Comparison of ENCODE assay signal across 2 cellular contexts in genomic region chr10:58384095-58384494, GRCh38.
TF ChIP-seq lines count a peak whose summit lies in the region.

No MANE protein-coding gene starts in this region.

TF ChIP-seq in GM12891, 5 proteins besides CTCF, POLR2A, EP300 and RAD21 (continued from another document):
- TF ChIP-seq POLR2AphosphoS5 (IDR thresholded peaks at IDR 0.05; ENCODE audit: low read depth, low read length) = no peak

TF ChIP-seq in GM12878, 131 proteins besides CTCF, POLR2A, EP300 and RAD21 (continues in another document):
- TF ChIP-seq TCF12 (IDR thresholded peaks at IDR 0.05; ENCODE audit: low read depth, low read length) (no peak), MEF2A (IDR thresholded peaks at IDR 0.05; ENCODE audit: insufficient read depth, low read depth, low read length) (0 out of 2 replicates have a peak, but pooled peaks have one; percentile 6), BHLHE40 (IDR thresholded peaks at IDR 0.05; ENCODE audit: borderline replicate concordance in 1 of 2, low read depth in 2 of 2, low read length in 1 of 2) (no peak), HDGF (IDR thresholded peaks at IDR 0.05) (no peak), ZBTB4 (CRISPR knock-in tag; IDR thresholded peaks at IDR 0.05) (no peak), ZNF24 (IDR thresholded peaks at IDR 0.05) (no peak), GABPA (IDR thresholded peaks at IDR 0.05; ENCODE audit: low read depth) (0 out of 2 replicates have a peak, but pooled peaks have one; percentile 17), RELB (IDR thresholded peaks at IDR 0.05; ENCODE audit: low read depth) (peak; percentile 84), CHD4 (IDR thresholded peaks at IDR 0.05) (no peak), CREB1 (IDR thresholded peaks at IDR 0.05; ENCODE audit: low read depth) (no peak), ZNF207 (IDR thresholded peaks at IDR 0.05; ENCODE audit: borderline replicate concordance) (no peak), FOXM1 (IDR thresholded peaks at IDR 0.05; ENCODE audit: low read depth, low read length) (peak; percentile 64; the same call in 1 of the 2 replicates), DPF2 (IDR thresholded peaks at IDR 0.05) (peak; percentile 57), PML (IDR thresholded peaks at IDR 0.05; ENCODE audit: low read length) (no peak), E4F1 (IDR thresholded peaks at IDR 0.05; ENCODE audit: borderline replicate concordance, partially characterized antibody) (no peak), ZNF217 (IDR thresholded peaks at IDR 0.05) (peak; percentile 30; the same call in 1 of the 2 replicates), CUX1 (IDR thresholded peaks at IDR 0.05; ENCODE audit: insufficient replicate concordance, low read depth, low read length) (no peak), SKIL (IDR thresholded peaks at IDR 0.05; ENCODE audit: low read depth, poor library complexity, severe bottlenecking) (peak; percentile 37), SP1 (IDR thresholded peaks at IDR 0.05; ENCODE audit: low read depth, low read length) (peak; percentile 9), ZNF274 (IDR thresholded peaks at IDR 0.05; ENCODE audit: insufficient read depth, insufficient read length) (no peak), PRDM15 (CRISPR knock-in tag; IDR thresholded peaks at IDR 0.05) (no peak), CBFB (IDR thresholded peaks at IDR 0.05; ENCODE audit: low read depth) (peak; percentile 30; the same call in 1 of the 2 replicates)
- TF ChIP-seq, protein P1, sequence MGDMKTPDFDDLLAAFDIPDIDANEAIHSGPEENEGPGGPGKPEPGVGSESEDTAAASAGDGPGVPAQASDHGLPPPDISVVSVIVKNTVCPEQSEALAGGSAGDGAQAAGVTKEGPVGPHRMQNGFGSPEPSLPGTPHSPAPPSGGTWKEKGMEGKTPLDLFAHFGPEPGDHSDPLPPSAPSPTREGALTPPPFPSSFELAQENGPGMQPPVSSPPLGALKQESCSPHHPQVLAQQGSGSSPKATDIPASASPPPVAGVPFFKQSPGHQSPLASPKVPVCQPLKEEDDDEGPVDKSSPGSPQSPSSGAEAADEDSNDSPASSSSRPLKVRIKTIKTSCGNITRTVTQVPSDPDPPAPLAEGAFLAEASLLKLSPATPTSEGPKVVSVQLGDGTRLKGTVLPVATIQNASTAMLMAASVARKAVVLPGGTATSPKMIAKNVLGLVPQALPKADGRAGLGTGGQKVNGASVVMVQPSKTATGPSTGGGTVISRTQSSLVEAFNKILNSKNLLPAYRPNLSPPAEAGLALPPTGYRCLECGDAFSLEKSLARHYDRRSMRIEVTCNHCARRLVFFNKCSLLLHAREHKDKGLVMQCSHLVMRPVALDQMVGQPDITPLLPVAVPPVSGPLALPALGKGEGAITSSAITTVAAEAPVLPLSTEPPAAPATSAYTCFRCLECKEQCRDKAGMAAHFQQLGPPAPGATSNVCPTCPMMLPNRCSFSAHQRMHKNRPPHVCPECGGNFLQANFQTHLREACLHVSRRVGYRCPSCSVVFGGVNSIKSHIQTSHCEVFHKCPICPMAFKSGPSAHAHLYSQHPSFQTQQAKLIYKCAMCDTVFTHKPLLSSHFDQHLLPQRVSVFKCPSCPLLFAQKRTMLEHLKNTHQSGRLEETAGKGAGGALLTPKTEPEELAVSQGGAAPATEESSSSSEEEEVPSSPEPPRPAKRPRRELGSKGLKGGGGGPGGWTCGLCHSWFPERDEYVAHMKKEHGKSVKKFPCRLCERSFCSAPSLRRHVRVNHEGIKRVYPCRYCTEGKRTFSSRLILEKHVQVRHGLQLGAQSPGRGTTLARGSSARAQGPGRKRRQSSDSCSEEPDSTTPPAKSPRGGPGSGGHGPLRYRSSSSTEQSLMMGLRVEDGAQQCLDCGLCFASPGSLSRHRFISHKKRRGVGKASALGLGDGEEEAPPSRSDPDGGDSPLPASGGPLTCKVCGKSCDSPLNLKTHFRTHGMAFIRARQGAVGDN (IDR thresholded peaks at IDR 0.05) = no peak
- TF ChIP-seq, protein P2, sequence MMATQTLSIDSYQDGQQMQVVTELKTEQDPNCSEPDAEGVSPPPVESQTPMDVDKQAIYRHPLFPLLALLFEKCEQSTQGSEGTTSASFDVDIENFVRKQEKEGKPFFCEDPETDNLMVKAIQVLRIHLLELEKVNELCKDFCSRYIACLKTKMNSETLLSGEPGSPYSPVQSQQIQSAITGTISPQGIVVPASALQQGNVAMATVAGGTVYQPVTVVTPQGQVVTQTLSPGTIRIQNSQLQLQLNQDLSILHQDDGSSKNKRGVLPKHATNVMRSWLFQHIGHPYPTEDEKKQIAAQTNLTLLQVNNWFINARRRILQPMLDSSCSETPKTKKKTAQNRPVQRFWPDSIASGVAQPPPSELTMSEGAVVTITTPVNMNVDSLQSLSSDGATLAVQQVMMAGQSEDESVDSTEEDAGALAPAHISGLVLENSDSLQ (IDR thresholded peaks at IDR 0.05) = peak; percentile 50; the same call in 1 of the 2 replicates
